16 cellular contexts compared by ENCODE assay signal in the genomic region with DNA sequence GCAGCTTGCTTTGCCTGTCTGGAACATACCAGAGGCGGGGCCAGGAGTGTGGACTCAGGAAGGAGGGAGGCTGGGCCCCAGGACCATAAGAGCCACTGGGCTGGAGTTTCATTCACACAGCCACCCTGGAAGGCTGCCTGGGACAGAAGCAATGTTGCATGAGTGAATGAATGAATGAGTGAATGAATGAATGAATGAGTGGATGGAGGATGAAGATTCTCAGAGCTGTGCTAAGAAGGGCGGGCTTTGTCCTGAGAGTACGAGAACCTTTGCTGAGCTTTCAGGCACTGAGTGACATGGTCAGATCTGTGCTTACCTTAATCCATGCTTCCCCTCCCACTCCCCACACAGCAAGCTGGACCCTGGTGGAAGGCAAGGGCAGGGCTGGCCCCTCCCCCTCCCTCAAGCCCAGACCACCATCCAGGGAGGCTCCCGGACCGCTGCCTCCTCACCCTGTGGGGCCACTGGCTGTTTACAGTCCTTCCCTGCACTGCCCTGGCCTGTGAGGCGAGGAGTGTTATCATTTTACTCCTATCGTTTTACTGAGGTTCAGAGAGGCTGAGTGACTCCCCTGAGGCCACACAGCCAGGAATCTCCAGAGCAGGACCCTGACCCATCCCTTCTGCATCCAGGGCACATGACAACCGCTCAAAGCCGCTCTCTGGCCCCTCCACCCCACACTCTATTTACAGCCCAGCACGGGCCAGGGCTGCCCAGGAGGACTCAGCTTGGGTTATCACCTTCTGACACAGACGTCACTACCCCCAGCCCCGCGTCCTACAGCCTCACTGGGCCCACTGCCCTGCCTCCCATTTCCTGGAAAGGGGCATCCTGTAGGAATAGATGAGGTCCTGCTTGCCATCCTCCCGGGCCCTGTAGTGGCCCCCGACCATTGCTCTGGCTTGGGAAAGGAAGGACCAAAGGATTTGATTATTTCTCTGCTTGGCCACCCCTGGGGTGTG.
DNase-seq lines count a peak whose midpoint lies in the region; ATAC-seq, FAIRE-seq and TF ChIP-seq lines count a peak whose summit lies in the region.
"Had no signal": no experiment of that assay in that cellular context is flagged by ENCODE, and none has a peak within 500 bp of the region (broad histone marks: within the 10 kb centered on the region; RNA-seq: fewer than 3 reads in every experiment).

No MANE protein-coding gene starts in this region.

- H3K4ac ChIP-seq in H9 (ENCODE audit: low read depth, low read length) = no peak overlapping the region

- no peaks in the 10 kb centered on the region for H3K79me1 ChIP-seq in H9 (ENCODE audit: insufficient read depth, low read depth, low read length, poor library complexity, severe bottlenecking)

- H3K9ac ChIP-seq in BLaER1 (peak overlapping the region; percentile 24; the same call in 1 of the 2 replicates), H9 (ENCODE audit: extremely low read depth, insufficient read length, low read length) (no peak overlapping the region), K562 (ENCODE audit: insufficient read depth in 1 of 2, low read depth in 2 of 2, low read length in 2 of 2) (no peak overlapping the region)
- H3K9ac ChIP-seq: GM23248 had no signal

- no peak overlapping the region for H3T11ph ChIP-seq in H9 (ENCODE audit: low read length)

- no peak for DNase-seq in H9
- DNase-seq in K562 (ENCODE audit: extremely low read depth in 1 of 4, low spot score in 3 of 4) = no peak
- peak; percentile 38 for DNase-seq in lower lobe of right lung
- no peak for DNase-seq in OCI-M2 (lab: John Stamatoyannopoulos, UW; ENCODE audit: unreplicated experiment)
- DNase-seq in A172 (ENCODE audit: low spot score) = no peak
- DNase-seq in activated gamma-delta T cell (lab: John Stamatoyannopoulos, UW) = no peak
- DNase-seq: BE2C; Caco-2; CD8-positive, alpha-beta memory T cell; DND-41; GDM1; GM23248 had no signal

- H3K79me2 ChIP-seq in H9 (ENCODE audit: insufficient read depth, low read length) = no peaks in the 10 kb centered on the region
- no peaks in the 10 kb centered on the region for H3K79me2 ChIP-seq in K562 (ENCODE audit: control insufficient read depth, insufficient read depth, low read length)

- TF ChIP-seq EP300 in K562 (IDR thresholded peaks at IDR 0.05; ENCODE audit: low read length) = no peak

- H3K27me3 ChIP-seq in BLaER1 (peaks cover 5% of the 10 kb centered on the region), H9 (ENCODE audit: insufficient read depth, low read length) (no peaks in the 10 kb centered on the region; the same call in 1 of the 2 replicates), K562 (ENCODE audit: control insufficient read depth in 2 of 2, insufficient read depth in 2 of 2, low read length in 2 of 2) (peaks cover 9 to 36% of the 10 kb centered on the region in 2 experiments; a peak in 4 of 5 replicates), lower lobe of right lung (ENCODE audit: low read depth) (peaks cover 18% of the 10 kb centered on the region)
- H3K27me3 ChIP-seq: BE2C had no signal

- no peak overlapping the region for H4K8ac ChIP-seq in H9 (replicated peaks; ENCODE audit: insufficient read length, low read depth, low read length)

- in situ Hi-C loops in K562 (cut with MboI) = no loop called here

- peaks cover 0 to 11% of the 10 kb centered on the region in 2 experiments; a peak in 2 of 4 replicates for H3K4me1 Mint-ChIP-seq in H9
- H3K4me1 Mint-ChIP-seq: CD8-positive, alpha-beta memory T cell had no signal

- no peaks in the 10 kb centered on the region for H3K9me3 Mint-ChIP-seq in H9

- BruUV-seq in K562 (replicated peaks; lab: Mats Ljungman, UMichigan) = no TSS peak

- H2BK15ac ChIP-seq in H9 (ENCODE audit: low read depth, low read length) = no peak overlapping the region

- H4K5ac ChIP-seq in H9 (ENCODE audit: insufficient read length, low read depth, low read length) = no peak overlapping the region

- no peak overlapping the region for H2AFZ ChIP-seq in H9 (ENCODE audit: low read length)
- H2AFZ ChIP-seq in K562 (ENCODE audit: low read depth, low read length) = no peak overlapping the region
- H2AFZ ChIP-seq: GM23248 had no signal

- H3K4me1 ChIP-seq in BLaER1 = peaks cover 51% of the 10 kb centered on the region
- no peaks in the 10 kb centered on the region; the same call in 1 of the 2 replicates for H3K4me1 ChIP-seq in H9 (ENCODE audit: insufficient read depth, low read length)
- H3K4me1 ChIP-seq in K562 (replicated peaks in 1 of 2; ENCODE audit: control insufficient read depth in 2 of 2, insufficient read depth in 2 of 2, low read length in 2 of 2) = no peaks in the 10 kb centered on the region; a peak in 1 of 5 replicates
- H3K4me1 ChIP-seq in lower lobe of right lung = no peaks in the 10 kb centered on the region
- H3K4me1 ChIP-seq: A549, BE2C, Caco-2 had no signal

- ATAC-seq in K562 (no peak), lower lobe of right lung (no peak)

- H2AK5ac ChIP-seq in H9 (ENCODE audit: insufficient read length, low read length) = no peak overlapping the region

- no peak for FAIRE-seq in K562 (lab: Jason Lieb, UNC)
- FAIRE-seq: A549, GM19239, H54 had no signal

- no peaks in the 10 kb centered on the region for H3K36me3 ChIP-seq in BLaER1
- H3K36me3 ChIP-seq in K562 (ENCODE audit: control insufficient read depth, insufficient read depth, low read length) = no peaks in the 10 kb centered on the region
- no peaks in the 10 kb centered on the region for H3K36me3 ChIP-seq in lower lobe of right lung
- H3K36me3 ChIP-seq: BE2C had no signal

- no peak overlapping the region for H3K56ac ChIP-seq in H9 (ENCODE audit: insufficient read length, low read depth, low read length)

- H4K91ac ChIP-seq in H9 (ENCODE audit: insufficient read length, low read depth, low read length) = peak overlapping the region; percentile 62

- no peak for TF ChIP-seq RAD21 in K562 (CRISPR knock-in tag; conservative IDR thresholded peaks at IDR 0.05 in 1 of 2, IDR thresholded peaks at IDR 0.05 in 1 of 2)

- H3K27ac ChIP-seq in BLaER1 (peak overlapping the region; percentile 74), H9 (ENCODE audit: insufficient read length, low read depth, low read length) (no peak overlapping the region), K562 (ENCODE audit: extremely low read depth, low read depth, low read length) (no peak overlapping the region), lower lobe of right lung (no peak overlapping the region)
- H3K27ac ChIP-seq: A549, GM23248 had no signal

- H3K18ac ChIP-seq in H9 (ENCODE audit: insufficient read length, low read depth, low read length) = no peak overlapping the region

- H3K27ac Mint-ChIP-seq in H9 = no peak overlapping the region; a peak in 1 of 7 replicates
- H3K27ac Mint-ChIP-seq: CD8-positive, alpha-beta memory T cell had no signal

- peak overlapping the region; percentile 88 for H3K4me2 ChIP-seq in BLaER1
- no peak overlapping the region for H3K4me2 ChIP-seq in H9 (ENCODE audit: insufficient read depth, insufficient read length, low read length)
- H3K4me2 ChIP-seq in K562 (ENCODE audit: insufficient read depth, low read length) = no peak overlapping the region
- H3K4me2 ChIP-seq: A549 had no signal

- H2BK12ac ChIP-seq in H9 (ENCODE audit: insufficient read length, low read depth, low read length) = no peak overlapping the region

- no peaks in the 10 kb centered on the region for H3K9me1 ChIP-seq in K562 (ENCODE audit: control insufficient read depth, insufficient read depth, low read length)

- H3K36me3 Mint-ChIP-seq in H9 (ENCODE audit: insufficient read depth in 1 of 3, low read depth in 3 of 3) = no peaks in the 10 kb centered on the region

- no peaks in the 10 kb centered on the region for H3K23me2 ChIP-seq in H9 (ENCODE audit: insufficient read length, low read depth, low read length, poor library complexity, severe bottlenecking)

- no peak overlapping the region for H3K4me3 ChIP-seq in BLaER1
- no peak overlapping the region for H3K4me3 ChIP-seq in K562
- H3K4me3 ChIP-seq in lower lobe of right lung = no peak overlapping the region
- H3K4me3 ChIP-seq: A549, GM23248 had no signal

- intact Hi-C loops in K562 (cut with micrococcal nuclease) = no loop called here
- intact Hi-C loops in lower lobe of right lung (cut with DNase I) = no loop called here

- no peak overlapping the region for H3K23ac ChIP-seq in H9 (ENCODE audit: insufficient read length, low read depth, low read length)

- TF ChIP-seq POLR2A in K562 (conservative IDR thresholded peaks at IDR 0.05) = no peak

- POLR2A ChIA-PET in K562 (lab: Yijun Ruan, JAX) = no interaction called here

- H3K14ac ChIP-seq in H9 (ENCODE audit: insufficient read depth, low read length) = no peak overlapping the region

- no peak overlapping the region for H3K4me3 Mint-ChIP-seq in H9
- H3K4me3 Mint-ChIP-seq: CD8-positive, alpha-beta memory T cell had no signal

- no peak overlapping the region for H2BK120ac ChIP-seq in H9 (ENCODE audit: low read depth, low read length, poor library complexity, severe bottlenecking)

- H4K20me1 ChIP-seq in BLaER1 = peaks cover 29% of the 10 kb centered on the region
- H4K20me1 ChIP-seq in H9 (ENCODE audit: control insufficient read depth, insufficient read depth, insufficient read length) = no peaks in the 10 kb centered on the region
- 0 out of 2 replicates have a peak, but pooled peaks cover 11% of the 10 kb centered on the region for H4K20me1 ChIP-seq in K562 (replicated peaks; ENCODE audit: control insufficient read depth, insufficient read depth, low read length)

- H3K9me3 ChIP-seq in BLaER1 = no peaks in the 10 kb centered on the region
- no peaks in the 10 kb centered on the region for H3K9me3 ChIP-seq in H9 (ENCODE audit: control insufficient read depth, low read depth, low read length)
- no peaks in the 10 kb centered on the region for H3K9me3 ChIP-seq in K562 (replicated peaks; ENCODE audit: control insufficient read depth, insufficient read depth, low read depth, low read length)
- no peaks in the 10 kb centered on the region for H3K9me3 ChIP-seq in lower lobe of right lung
- H3K9me3 ChIP-seq: A549, BE2C had no signal

- no CpG with 5 or more reads among the region's 15 CpGs for WGBS in H9 (ENCODE audit: extremely low coverage, insufficient read length, low lambda C conversion rate)
- WGBS in K562 (ENCODE audit: insufficient coverage, low coverage, missing lambda C conversion rate) = under 1% methylated on average over 12 of the region's 15 CpGs

- no peak overlapping the region for H2BK20ac ChIP-seq in H9 (ENCODE audit: low read depth, low read length, poor library complexity, severe bottlenecking)

- TF ChIP-seq CTCF in H9 (conservative IDR thresholded peaks at IDR 0.05) = no peak
- no peak for TF ChIP-seq CTCF in K562 (IDR thresholded peaks at IDR 0.05 in 2 of 3, conservative IDR thresholded peaks at IDR 0.05 in 1 of 3; ENCODE audit: insufficient read depth in 2 of 3, low read depth in 1 of 3, low read length in 3 of 3)
- TF ChIP-seq CTCF in lower lobe of right lung (IDR thresholded peaks at IDR 0.05) = no peak

- peaks cover 35% of the 10 kb centered on the region for H3K27me3 Mint-ChIP-seq in H9 (ENCODE audit: low read depth)

- no peak overlapping the region for H2BK5ac ChIP-seq in H9 (ENCODE audit: insufficient read length, low read length)

- CTCF ChIA-PET in K562 (lab: Yijun Ruan, JAX; ENCODE audit: low intra/inter-chr PET ratio) = no interaction called here

TF ChIP-seq in K562, 482 proteins besides CTCF, POLR2A, EP300 and RAD21 (continues in another document):
- TF ChIP-seq ZNF41 (CRISPR knock-in tag; conservative IDR thresholded peaks at IDR 0.05) = no peak
